In the genomic region with DNA sequence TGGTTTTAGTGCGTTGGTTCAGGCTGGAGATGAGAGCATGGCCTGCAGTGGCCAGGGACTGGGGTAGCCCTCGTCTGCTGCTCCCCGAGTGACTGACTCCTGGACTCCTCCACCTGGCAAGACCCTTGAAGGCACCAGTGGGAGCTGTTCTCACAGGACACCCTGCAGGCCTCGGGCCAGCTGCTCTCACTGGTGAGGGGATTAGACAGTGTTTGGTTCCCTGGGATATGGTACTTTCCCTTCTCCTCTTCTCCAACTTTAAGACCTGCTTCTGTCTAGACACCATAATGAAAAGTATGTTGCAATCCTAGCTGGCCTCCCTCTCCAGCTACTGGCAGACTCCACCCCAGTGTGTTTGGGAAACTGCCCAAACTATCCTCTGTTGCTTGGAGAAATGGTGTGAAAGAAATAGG, we compare ENCODE assay signal across 12 cellular contexts.
DNase-seq lines count a peak whose midpoint lies in the region; ATAC-seq, FAIRE-seq and TF ChIP-seq lines count a peak whose summit lies in the region.
"Had no signal": no experiment of that assay in that cellular context is flagged by ENCODE, and none has a peak within 500 bp of the region (broad histone marks: within the 10 kb centered on the region; RNA-seq: fewer than 3 reads in every experiment).

No MANE protein-coding gene starts in this region.

- no peak overlapping the region for H3K9ac ChIP-seq in HepG2 (ENCODE audit: insufficient read depth, low read depth, low read length)

- H4K20me1 ChIP-seq in HepG2 (ENCODE audit: insufficient read depth, low read length), result no peaks in the 10 kb centered on the region

- no peaks in the 10 kb centered on the region for H3K9me3 ChIP-seq in AG04450 (ENCODE audit: control insufficient read depth, insufficient read depth, low read length)
- H3K9me3 ChIP-seq in MG63, result no peaks in the 10 kb centered on the region
- H3K9me3 ChIP-seq in HepG2 (ENCODE audit: low read length), result no peaks in the 10 kb centered on the region

- H3K4me1 ChIP-seq in HepG2 (ENCODE audit: insufficient read depth, low read length), result no peaks in the 10 kb centered on the region

- FAIRE-seq in HepG2 (lab: Jason Lieb, UNC), result no peak

- no peak overlapping the region for H3K4me2 ChIP-seq in HepG2 (ENCODE audit: low read depth, low read length)

- CTCF ChIA-PET in AG04450 (lab: Charles Lee) (interaction anchor here (1.2 kb wide), 1 partner anchor 13 kb away, joined by 5 read pairs; no protein-coding TSS in a partner anchor), HepG2 (lab: Yijun Ruan, JAX; ENCODE audit: low intra/inter-chr PET ratio, low total read pairs) (no interaction called here)

- no peaks in the 10 kb centered on the region for H3K79me2 ChIP-seq in HepG2 (ENCODE audit: insufficient read depth, low read length)

- DNase-seq in AG04450 (ENCODE audit: low read depth, low spot score) (peak; percentile 34), MG63 (peak; percentile 56), cerebellum (ENCODE audit: low spot score) (peak; percentile 55), HepG2 (ENCODE audit: low spot score) (no peak), OCI-M2 (lab: John Stamatoyannopoulos, UW; ENCODE audit: unreplicated experiment) (no peak), foreskin melanocyte (no peak), retina (no peak)
- DNase-seq: NCI-H526 treated with DMSO at 0.1 percent for 48 hours, T-cell, trophoblast cell had no signal

- H3K4me3 ChIP-seq in AG04450 (ENCODE audit: low read depth, low read length) (no peak overlapping the region), MG63 (no peak overlapping the region), HepG2 (replicated peaks in 1 of 3; ENCODE audit: insufficient read depth in 1 of 3, low read depth in 2 of 3, low read length in 3 of 3) (no peak overlapping the region)

- no TSS peak for BruUV-seq in HepG2 (replicated peaks; lab: Mats Ljungman, UMichigan)

- intact Hi-C loops in HepG2 (cut with micrococcal nuclease; ENCODE audit: unreplicated experiment), result loop anchor here (10.0 kb wide), 1 partner anchor 128 kb away; no protein-coding TSS in a partner anchor

- H3K36me3 ChIP-seq in MG63, result no peaks in the 10 kb centered on the region
- no peaks in the 10 kb centered on the region for H3K36me3 ChIP-seq in HepG2 (replicated peaks in 1 of 2; ENCODE audit: control insufficient read depth in 1 of 2, insufficient read depth in 2 of 2, low read length in 2 of 2)

- H3K27ac ChIP-seq in AG04450 (ENCODE audit: low read depth, low read length) (no peak overlapping the region), HepG2 (ENCODE audit: extremely low read length, insufficient read depth, low read length) (no peak overlapping the region)

- no peak for TF ChIP-seq RAD21 in HepG2 (CRISPR knock-in tag; IDR thresholded peaks at IDR 0.05)

- no peak overlapping the region for H2AFZ ChIP-seq in HepG2 (ENCODE audit: low read length)

- in situ Hi-C loops in HepG2 (cut with HindIII; ENCODE audit: extremely low pct_ligation_motif_present, low pct_unique_long_range_greater_than_20kb), result loop anchor here (10.0 kb wide), 2 partner anchors 338 to 898 kb away; no protein-coding TSS in a partner anchor

- H3K27me3 ChIP-seq in AG04450 (ENCODE audit: control insufficient read depth, insufficient read depth, low read length) (no peaks in the 10 kb centered on the region), MG63 (no peaks in the 10 kb centered on the region), HepG2 (ENCODE audit: control insufficient read depth in 1 of 2, insufficient read depth in 2 of 2, low read length in 2 of 2) (peaks cover 1 to 12% of the 10 kb centered on the region in 2 experiments; a peak in 2 of 5 replicates)

- ATAC-seq in HepG2, result no peak
- no peak for ATAC-seq in GM18520 (IDR thresholded peaks at IDR 0.05; ENCODE audit: unreplicated experiment)
- ATAC-seq: activated naive CD4-positive, alpha-beta T cell treated with anti-CD3 and anti-CD28 coated beads, Interleukin-2, amount 50 U/mL, for 72 hours; T-cell had no signal

- POLR2A ChIA-PET in AG04450 (lab: Yijun Ruan, JAX) (no interaction called here), HepG2 (lab: Yijun Ruan, JAX) (no interaction called here)

- TF ChIP-seq CTCF in AG04450 (IDR thresholded peaks at IDR 0.05; ENCODE audit: low read depth, low read length) (no peak), HepG2 (CRISPR knock-in tag; IDR thresholded peaks at IDR 0.05) (no peak)

- 58% methylated on average over 3 of the region's 4 CpGs for WGBS in HepG2 (ENCODE audit: low lambda C conversion rate)

- TF ChIP-seq EP300 in HepG2 (IDR thresholded peaks at IDR 0.05; ENCODE audit: low read depth in 2 of 2, low read length in 2 of 2) (no peak), HepG2 (CRISPR knock-in tag; IDR thresholded peaks at IDR 0.05; ENCODE audit: borderline replicate concordance) (no peak)

- TF ChIP-seq POLR2A in HepG2 (IDR thresholded peaks at IDR 0.05; ENCODE audit: insufficient read depth in 1 of 2, low read depth in 2 of 2, low read length in 2 of 2), result no peak

TF ChIP-seq in HepG2, 621 proteins besides CTCF, POLR2A, EP300 and RAD21:
- TF ChIP-seq ZNF253 (CRISPR knock-in tag; IDR thresholded peaks at IDR 0.05; ENCODE audit: borderline replicate concordance) (no peak), BHLHE40 (IDR thresholded peaks at IDR 0.05; ENCODE audit: low read length) (no peak), FOXP1 (IDR thresholded peaks at IDR 0.05) (no peak), FOXP1 (CRISPR knock-in tag; IDR thresholded peaks at IDR 0.05) (no peak), CEBPB (IDR thresholded peaks at IDR 0.05; ENCODE audit: borderline replicate concordance, low read depth, low read length) (peak; percentile 60), ZNF501 (CRISPR knock-in tag; IDR thresholded peaks at IDR 0.05) (no peak)
TF ChIP-seq in HepG2: peak in this region for 1.

Comparison
In these comparisons a context has a peak if more than half of its experiments do, and no peak if none do; other contexts are left out.
1. DNase-seq: peak in AG04450 (single experiment), MG63 (single experiment) and cerebellum (single experiment); none in HepG2 (single experiment), OCI-M2 (single experiment), foreskin melanocyte (single experiment) and retina (single experiment).